In the genomic region with DNA sequence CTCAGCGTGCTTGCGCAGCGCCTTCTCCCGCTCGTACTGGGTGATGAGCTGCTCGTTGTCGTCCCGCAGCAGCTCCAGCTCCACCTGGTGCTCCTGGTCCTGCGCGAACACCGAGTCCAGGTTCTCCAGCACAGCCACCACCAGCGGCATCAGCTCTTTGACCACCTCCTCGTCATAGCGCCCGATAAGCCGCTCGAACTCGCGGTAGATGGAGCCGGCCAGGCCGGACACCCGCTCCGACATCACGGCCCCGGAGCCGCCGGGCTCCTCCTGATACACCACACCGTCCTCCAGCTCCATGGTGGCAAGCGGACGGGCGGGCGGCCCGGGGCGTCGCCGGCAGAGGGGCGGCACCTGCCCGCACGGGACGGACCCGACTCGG, we compare ENCODE assay signal across 7 cellular contexts. TPM values are rescaled to one million over a fixed set of nuclear protein-coding genes. Genes with fewer than 3 reads are reported as not detected.
DNase-seq lines count a peak whose midpoint lies in the region; ATAC-seq, FAIRE-seq and TF ChIP-seq lines count a peak whose summit lies in the region.

No MANE protein-coding gene starts in this region.

- no peak for FAIRE-seq in GM12892 (lab: Jason Lieb, UNC)

- H3K27me3 ChIP-seq in esophagus muscularis mucosa: no peaks in the 10 kb centered on the region
- no peaks in the 10 kb centered on the region for H3K27me3 ChIP-seq in upper lobe of right lung

- H3K4me1 Mint-ChIP-seq in naive thymus-derived CD8-positive, alpha-beta T cell: peaks cover 18 to 61% (median 54%) of the 10 kb centered on the region in 4 donors

- peaks cover 23 to 53% (median 46%) of the 10 kb centered on the region in 4 donors for H3K4me1 ChIP-seq in esophagus muscularis mucosa
- H3K4me1 ChIP-seq in upper lobe of right lung: peaks cover 39% of the 10 kb centered on the region

- no peak for TF ChIP-seq EP300 in esophagus muscularis mucosa (IDR thresholded peaks at IDR 0.05)

- peak; percentile 64 to 77 for ATAC-seq in naive thymus-derived CD8-positive, alpha-beta T cell
- ATAC-seq in upper lobe of right lung: peak; percentile 33

- H3K9me3 ChIP-seq in esophagus muscularis mucosa: no peaks in the 10 kb centered on the region
- H3K9me3 ChIP-seq in upper lobe of right lung: no peaks in the 10 kb centered on the region

- TF ChIP-seq CTCF in LNCaP clone FGC (IDR thresholded peaks at IDR 0.05; ENCODE audit: control insufficient read depth, extremely low read depth, insufficient read depth): peak; percentile 24; the same call in 1 of the 2 replicates
- TF ChIP-seq CTCF in esophagus muscularis mucosa (IDR thresholded peaks at IDR 0.05): no peak
- TF ChIP-seq CTCF in upper lobe of right lung (IDR thresholded peaks at IDR 0.05): no peak

- POLR2A ChIA-PET in naive thymus-derived CD8-positive, alpha-beta T cell (lab: Charles Lee): interaction anchor here (0.6 to 2.8 kb wide), 12 partner anchors 15 to 411 kb away, joined by 3 to 37 read pairs (median 3); partner anchors contain the start of genes NME1, NME2 and TOB1

- no peak for TF ChIP-seq POLR2A in GM12892 (IDR thresholded peaks at IDR 0.05; ENCODE audit: low read depth, low read length)
- TF ChIP-seq POLR2A in esophagus muscularis mucosa (IDR thresholded peaks at IDR 0.05; ENCODE audit: low read depth): no peak

- intact Hi-C loops in esophagus muscularis mucosa (cut with DNase I) (loop anchor here (2.0 to 10.0 kb wide), 2 partner anchors 32 to 256 kb away; partner anchors contain the start of genes NME1 and TOB1), upper lobe of right lung (cut with DNase I) (no loop called here)

- H3K9me3 Mint-ChIP-seq in naive thymus-derived CD8-positive, alpha-beta T cell: no peaks in the 10 kb centered on the region

- H3K4me3 ChIP-seq in LNCaP clone FGC (ENCODE audit: low read depth, low read length) (peak overlapping the region; percentile 79), esophagus muscularis mucosa (peak overlapping the region; percentile 95 to 100 (median 98)), upper lobe of right lung (peak overlapping the region; percentile 97)

- peaks cover 0 to 3% (median 0%) of the 10 kb centered on the region in 3 donors for H3K36me3 Mint-ChIP-seq in naive thymus-derived CD8-positive, alpha-beta T cell

- no peaks in the 10 kb centered on the region for H3K27me3 Mint-ChIP-seq in naive thymus-derived CD8-positive, alpha-beta T cell

- H3K27ac ChIP-seq in esophagus muscularis mucosa (replicated peaks in 1 of 4) (peak overlapping the region; percentile 99 to 100 (median 100)), upper lobe of right lung (peak overlapping the region; percentile 94)

- H3K36me3 ChIP-seq in esophagus muscularis mucosa: no peaks in the 10 kb centered on the region
- H3K36me3 ChIP-seq in upper lobe of right lung: no peaks in the 10 kb centered on the region

- peak overlapping the region; percentile 91 to 97 (median 93) for H3K4me3 Mint-ChIP-seq in naive thymus-derived CD8-positive, alpha-beta T cell

- peak overlapping the region; percentile 68 to 97 (median 94) for H3K27ac Mint-ChIP-seq in naive thymus-derived CD8-positive, alpha-beta T cell

- 0% methylated on average over 6 of the region's 42 CpGs for WGBS in esophagus muscularis mucosa

- DNase-seq in GM12892 (ENCODE audit: insufficient read length) (peak; percentile 52), GOT3 (lab: John Stamatoyannopoulos, UW) (peak; percentile 49), LNCaP clone FGC (ENCODE audit: low read depth) (no peak), esophagus muscularis mucosa (ENCODE audit: extremely low spot score) (no peak), upper lobe of right lung (no peak)
- peak; percentile 27 to 51 for DNase-seq in activated CD4-positive, alpha-beta T cell treated with anti-CD3 and anti-CD28 coated beads, Interleukin-2, amount 50 U/mL, for 24 hours (ENCODE audit: low read depth in 1 of 2, low spot score in 1 of 2)
- DNase-seq in naive thymus-derived CD8-positive, alpha-beta T cell: peak in 4 of 10 donors; percentile 31 to 82 (median 44)

RNA-seq across cellular contexts. Expression of gene SPAG9, which starts 0.3 kb away (rescaled TPM):
- 27.0 TPM for polyA plus RNA-seq in GM12892 (2012; ENCODE audit: missing spikeins)
- 10 to 100 TPM; 81.2 to 99.9 (median 89.9) TPM for total RNA-seq in esophagus muscularis mucosa
- 10 to 100 TPM; 52.4 to 58.0 TPM for total RNA-seq in naive thymus-derived CD8-positive, alpha-beta T cell
- 1 to 10 TPM; 2.1 to 3.9 (median 2.8) TPM for polyA plus RNA-seq in naive thymus-derived CD8-positive, alpha-beta T cell
- total RNA-seq in upper lobe of right lung: 116 TPM

RNA-seq across cellular contexts. Expression of gene NME1, which starts 33.0 kb away (rescaled TPM):
- 311 TPM for polyA plus RNA-seq in GM12892 (2012; ENCODE audit: missing spikeins)
- total RNA-seq in esophagus muscularis mucosa (10 to 100 TPM in 3 of 4 donors, 1 to 10 TPM in 1; 9.1 to 32.3 (median 16.3) TPM), upper lobe of right lung (29.4 TPM)
- total RNA-seq in naive thymus-derived CD8-positive, alpha-beta T cell: 10 to 100 TPM; 15.8 to 20.0 TPM
- 10 to 100 TPM; 64.6 to 95.2 (median 82.1) TPM for polyA plus RNA-seq in naive thymus-derived CD8-positive, alpha-beta T cell

RNA-seq across cellular contexts. Expression of gene NME2, which starts 45.9 kb away (rescaled TPM):
- 1,053 TPM for polyA plus RNA-seq in GM12892 (2012; ENCODE audit: missing spikeins)
- 100 to 1,000 TPM; 245 to 554 (median 350) TPM for total RNA-seq in esophagus muscularis mucosa
- total RNA-seq in naive thymus-derived CD8-positive, alpha-beta T cell: 100 to 1,000 TPM; 186 to 198 TPM
- 100 to 1,000 TPM; 286 to 385 (median 338) TPM for polyA plus RNA-seq in naive thymus-derived CD8-positive, alpha-beta T cell
- total RNA-seq in upper lobe of right lung: 306 TPM

Comparison
In these comparisons a context has a peak if more than half of its experiments do, and no peak if none do; other contexts are left out.
1. DNase-seq: peak in GM12892 (single experiment), GOT3 (single experiment) and activated CD4-positive, alpha-beta T cell treated with anti-CD3 and anti-CD28 coated beads, Interleukin-2, amount 50 U/mL, for 24 hours (2 of 2); none in LNCaP clone FGC (single experiment), esophagus muscularis mucosa (single experiment) and upper lobe of right lung (single experiment).
2. Peak in every context shown above with its lines, with median percentiles within 50 percentile points of each other: H3K4me3 ChIP-seq.